In genomic region chrX:20221902-20222301, GRCh38 we compare ENCODE assay signal across 16 cellular contexts. TPM values are rescaled to one million over a fixed set of nuclear protein-coding genes. Genes with fewer than 3 reads are reported as not detected.
A peak's percentile ranks its signal among the peaks of the same experiment; 100 is the strongest.
DNase-seq lines count a peak whose midpoint lies in the region; ATAC-seq, FAIRE-seq and TF ChIP-seq lines count a peak whose summit lies in the region.
"Had no signal": no experiment of that assay in that cellular context is flagged by ENCODE, and none has a peak within 500 bp of the region (broad histone marks: within the 10 kb centered on the region; RNA-seq: fewer than 3 reads in every experiment).

No MANE protein-coding gene starts in this region.

- no peak for TF ChIP-seq RAD21 in A549 (conservative IDR thresholded peaks at IDR 0.05 in 1 of 2, IDR thresholded peaks at IDR 0.05 in 1 of 2)

- H3K27ac ChIP-seq in A549 = peak overlapping the region; percentile 69 to 82
- H3K27ac ChIP-seq in VCaP = peak overlapping the region; percentile 2; the same call in 1 of the 2 replicates
- H3K27ac ChIP-seq in left lung = no peak overlapping the region
- H3K27ac ChIP-seq in naive thymus-derived CD4-positive, alpha-beta T cell (ENCODE audit: low read depth, low read length) = no peak overlapping the region
- no peak overlapping the region for H3K27ac ChIP-seq in testis

- H3K4me2 ChIP-seq in A549 = peak overlapping the region; percentile 91

- H3K27ac Mint-ChIP-seq in naive thymus-derived CD4-positive, alpha-beta T cell = no peak overlapping the region
- H3K27ac Mint-ChIP-seq in type B pancreatic cell = no peak overlapping the region
- H3K27ac Mint-ChIP-seq: activated naive CD4-positive, alpha-beta T cell treated with anti-CD3 and anti-CD28 coated beads for 36 hours; progenitor cell of endocrine pancreas had no signal

- H3K27me3 ChIP-seq in left lung (peaks cover 0 to 6% of the 10 kb centered on the region in 2 donors), testis (no peaks in the 10 kb centered on the region)
- no peaks in the 10 kb centered on the region for H3K27me3 ChIP-seq in naive thymus-derived CD4-positive, alpha-beta T cell (ENCODE audit: control insufficient read depth in 2 of 2, insufficient read depth in 2 of 2, low read length in 2 of 2)
- H3K27me3 ChIP-seq: BE2C had no signal

- H3K4me3 ChIP-seq in A549 (no peak overlapping the region), left lung (no peak overlapping the region), testis (no peak overlapping the region)
- no peak overlapping the region for H3K4me3 ChIP-seq in naive thymus-derived CD4-positive, alpha-beta T cell (ENCODE audit: low read length)

- in situ Hi-C loops in Caki2 (cut with HindIII; ENCODE audit: low pct_unique_long_range_greater_than_20kb, low sequenced_read_pairs) = no loop called here

- CTCF ChIA-PET in A549 (lab: Yijun Ruan, JAX) = interaction anchor here (1.4 kb wide), 1 partner anchor 11 kb away, joined by 3 read pairs; no protein-coding TSS in a partner anchor
- CTCF ChIA-PET in naive thymus-derived CD4-positive, alpha-beta T cell (lab: Charles Lee) = no interaction called here

- 0% methylated on average over 3 of the region's 3 CpGs for WGBS in A549 (ENCODE audit: missing lambda C conversion rate)
- 72 to 87% methylated on average over 3 of the region's 3 CpGs for WGBS in testis, 2 donors

- peak; percentile 18 to 34; a peak in 1 of 5 replicates for TF ChIP-seq EP300 in A549 (IDR thresholded peaks at IDR 0.05)

- no peaks in the 10 kb centered on the region for H3K9me3 ChIP-seq in A549
- no peaks in the 10 kb centered on the region for H3K9me3 ChIP-seq in left lung
- H3K9me3 ChIP-seq in naive thymus-derived CD4-positive, alpha-beta T cell (ENCODE audit: control insufficient read depth in 2 of 3, low read length in 3 of 3) = no peaks in the 10 kb centered on the region
- no peaks in the 10 kb centered on the region for H3K9me3 ChIP-seq in testis
- H3K9me3 ChIP-seq: BE2C had no signal

- intact Hi-C loops in left lung (cut with DNase I) (no loop called here), testis (cut with DNase I; ENCODE audit: low total_unique reads) (no loop called here)
- intact Hi-C loops in naive thymus-derived CD4-positive, alpha-beta T cell (cut with micrococcal nuclease) = no loop called here

- POLR2A ChIA-PET in A549 (lab: Yijun Ruan, JAX) = no interaction called here
- POLR2A ChIA-PET in naive thymus-derived CD4-positive, alpha-beta T cell (lab: Charles Lee) = interaction anchor here (0.6 kb wide), 1 partner anchor 98 kb away, joined by 5 read pairs; no protein-coding TSS in a partner anchor

- DNase-seq in A549 (ENCODE audit: low read depth in 1 of 2, low spot score in 1 of 2) (peak; percentile 6 to 86), Caki2 (ENCODE audit: low read depth) (peak; percentile 41), left lung (no peak), type B pancreatic cell (ENCODE audit: extremely low spot score, unreplicated experiment) (no peak), testis (no peak)
- DNase-seq in naive thymus-derived CD4-positive, alpha-beta T cell = no peak
- DNase-seq: activated CD4-positive, CD25-positive, alpha-beta regulatory T cell treated with anti-CD3 and anti-CD28 coated beads, Interleukin-2, amount 50 U/mL, for 72 hours; activated CD8-positive, alpha-beta memory T cell treated with anti-CD3 and anti-CD28 coated beads, Interleukin-2, amount 50 U/mL, for 48 hours; activated naive CD4-positive, alpha-beta T cell treated with anti-CD3 and anti-CD28 coated beads for 36 hours; BE2C; DMS79; naive thymus-derived CD8-positive, alpha-beta T cell; T-cell had no signal

- TF ChIP-seq POLR2A in A549 (IDR thresholded peaks at IDR 0.05; ENCODE audit: low read length) = no peak
- TF ChIP-seq POLR2A in testis (IDR thresholded peaks at IDR 0.05) = no peak

- FAIRE-seq in A549 (lab: Jason Lieb, UNC) = no peak

- peaks cover 0 to under 1% (median 0%) of the 10 kb centered on the region in 11 donors for H3K9me3 Mint-ChIP-seq in naive thymus-derived CD4-positive, alpha-beta T cell
- no peaks in the 10 kb centered on the region for H3K9me3 Mint-ChIP-seq in type B pancreatic cell
- H3K9me3 Mint-ChIP-seq: activated naive CD4-positive, alpha-beta T cell treated with anti-CD3 and anti-CD28 coated beads for 36 hours; naive thymus-derived CD8-positive, alpha-beta T cell; T-cell had no signal

- H3K36me3 ChIP-seq in left lung = no peaks in the 10 kb centered on the region
- H3K36me3 ChIP-seq in naive thymus-derived CD4-positive, alpha-beta T cell (ENCODE audit: control insufficient read depth in 2 of 3, insufficient read depth in 3 of 3, low read length in 3 of 3) = no peaks in the 10 kb centered on the region
- H3K36me3 ChIP-seq in testis (ENCODE audit: low read depth, missing control alignments) = no peaks in the 10 kb centered on the region
- H3K36me3 ChIP-seq: BE2C had no signal

- peak overlapping the region in 1 of 10 donors; percentile 11 for H3K4me3 Mint-ChIP-seq in naive thymus-derived CD4-positive, alpha-beta T cell
- no peak overlapping the region for H3K4me3 Mint-ChIP-seq in type B pancreatic cell
- H3K4me3 Mint-ChIP-seq: activated naive CD4-positive, alpha-beta T cell treated with anti-CD3 and anti-CD28 coated beads for 36 hours; naive thymus-derived CD8-positive, alpha-beta T cell; T-cell had no signal

- H3K36me3 Mint-ChIP-seq in naive thymus-derived CD4-positive, alpha-beta T cell = peaks cover 0 to 14% (median 2%) of the 10 kb centered on the region in 5 donors
- H3K36me3 Mint-ChIP-seq in type B pancreatic cell = no peaks in the 10 kb centered on the region

- H3K4me1 ChIP-seq in A549 = peaks cover 94% of the 10 kb centered on the region
- H3K4me1 ChIP-seq in left lung = no peaks in the 10 kb centered on the region
- H3K4me1 ChIP-seq in naive thymus-derived CD4-positive, alpha-beta T cell (ENCODE audit: control insufficient read depth in 2 of 2, insufficient read depth in 2 of 2, low read length in 2 of 2) = peaks cover 8 to 9% of the 10 kb centered on the region in 2 donors
- H3K4me1 ChIP-seq in testis = no peaks in the 10 kb centered on the region
- H3K4me1 ChIP-seq: BE2C had no signal

- peaks cover 10 to 79% (median 59%) of the 10 kb centered on the region in 7 donors for H3K4me1 Mint-ChIP-seq in naive thymus-derived CD4-positive, alpha-beta T cell
- peaks cover 3% of the 10 kb centered on the region for H3K4me1 Mint-ChIP-seq in type B pancreatic cell (ENCODE audit: unreplicated experiment)

- TF ChIP-seq CTCF in A549 (IDR thresholded peaks at IDR 0.05) (no peak), VCaP (conservative IDR thresholded peaks at IDR 0.05) (no peak), left lung (IDR thresholded peaks at IDR 0.05) (no peak), type B pancreatic cell (conservative IDR thresholded peaks at IDR 0.05) (no peak), testis (IDR thresholded peaks at IDR 0.05) (no peak)

- no peaks in the 10 kb centered on the region for H3K27me3 Mint-ChIP-seq in naive thymus-derived CD4-positive, alpha-beta T cell
- H3K27me3 Mint-ChIP-seq in type B pancreatic cell = no peaks in the 10 kb centered on the region
- H3K27me3 Mint-ChIP-seq: naive thymus-derived CD8-positive, alpha-beta T cell; progenitor cell of endocrine pancreas had no signal

- ATAC-seq in A549 (peak; percentile 73 to 93), left lung (peak; percentile 42), HG03378 (IDR thresholded peaks at IDR 0.05; ENCODE audit: unreplicated experiment) (no peak)
- ATAC-seq in naive thymus-derived CD4-positive, alpha-beta T cell = no peak
- ATAC-seq: naive thymus-derived CD8-positive, alpha-beta T cell; T-cell had no signal

TF ChIP-seq in A549, 52 proteins besides CTCF, POLR2A, EP300 and RAD21:
- TF ChIP-seq MAFK (IDR thresholded peaks at IDR 0.05; ENCODE audit: partially characterized antibody) (peak; percentile 98), NFE2L2 (conservative IDR thresholded peaks at IDR 0.05; ENCODE audit: low read length) (peak; percentile 54), GATA3 (IDR thresholded peaks at IDR 0.05; ENCODE audit: borderline replicate concordance) (peak; percentile 77), CEBPB (IDR thresholded peaks at IDR 0.05) (peak in 1 of 2 experiments; percentile 42; a peak in 1 of 4 replicates), KDM5A (IDR thresholded peaks at IDR 0.05) (no peak), JUN (IDR thresholded peaks at IDR 0.05) (peak; percentile 39 to 53; a peak in 1 of 5 replicates), BHLHE40 (IDR thresholded peaks at IDR 0.05; ENCODE audit: low read depth, low read length) (no peak), EHF (CRISPR knock-in tag; IDR thresholded peaks at IDR 0.05) (no peak), CBX8 (IDR thresholded peaks at IDR 0.05) (no peak), MAX (IDR thresholded peaks at IDR 0.05) (peak; percentile 52), KDM1A (IDR thresholded peaks at IDR 0.05; ENCODE audit: low read depth) (no peak), POLR2AphosphoS2 (conservative IDR thresholded peaks at IDR 0.05; ENCODE audit: low read length) (no peak), FOSL2 (IDR thresholded peaks at IDR 0.05) (no peak), FOSL2 (CRISPR knock-in tag; IDR thresholded peaks at IDR 0.05) (peak; percentile 69), HOXB5 (CRISPR knock-in tag; IDR thresholded peaks at IDR 0.05) (no peak), TP53 (CRISPR knock-in tag; IDR thresholded peaks at IDR 0.05) (no peak), JUNB (IDR thresholded peaks at IDR 0.05) (no peak)

RNA-seq across cellular contexts. Expression of gene RPS6KA3, which starts 44.8 kb away (rescaled TPM):
- polyA plus RNA-seq in A549 (2011; rRNA removed) = 109 and 117 TPM in 2 replicates
- 20.6 and 22.4 TPM in 2 replicates for polyA plus RNA-seq in A549 (2012; cell fraction: cytosol; rRNA removed)
- 8.8 and 10.3 TPM in 2 replicates for polyA plus RNA-seq in A549 (2012; cell fraction: nucleus; rRNA removed)
- 39.5 to 41.1 TPM (median 40.5 TPM) in 3 replicates for polyA plus RNA-seq in A549 (2017; fragmentation: RNase III; extraction: RNeasy Plus Mini Kit Qiagen cat#74134 plus additional on column Dnase treatment)
- 88.5 and 90.8 TPM in 2 replicates for polyA minus RNA-seq in A549 (2011; rRNA and poly(A)+ RNA removed)
- 31.7 and 40.6 TPM in 2 replicates for total RNA-seq in Caki2 (2014; rRNA removed; shearing (Covaris generic); ENCODE audit: low replicate concordance)
- total RNA-seq in left lung = 10 to 100 TPM; 60.8 to 73.5 TPM
- 10 to 100 TPM; 59.9 to 77.9 (median 72.6) TPM for total RNA-seq in naive thymus-derived CD4-positive, alpha-beta T cell
- polyA plus RNA-seq in naive thymus-derived CD4-positive, alpha-beta T cell = 10 to 100 TPM; 25.2 to 28.6 TPM
- total RNA-seq in type B pancreatic cell (ENCODE audit: low replicate concordance) = 57.4 and 60.4 TPM in 2 replicates
- 10 to 100 TPM; 12.5 to 12.6 TPM for total RNA-seq in testis
- 8.5 TPM for polyA plus RNA-seq in testis (ENCODE audit: insufficient read depth, low read depth, low replicate concordance)

Comparison
In these comparisons a context has a peak if more than half of its experiments do, and no peak if none do; other contexts are left out.
1. ATAC-seq: peak in A549 (2 of 2) and left lung (single experiment); none in HG03378 (single experiment) and naive thymus-derived CD4-positive, alpha-beta T cell (single experiment).
2. DNase-seq: peak in A549 (2 of 2) and Caki2 (single experiment); none in left lung (0 of 2), naive thymus-derived CD4-positive, alpha-beta T cell (0 of 9), type B pancreatic cell (single experiment) and testis (single experiment).
3. H3K27ac ChIP-seq: peak in A549 (2 of 2) and VCaP (single experiment); none in left lung (0 of 2), naive thymus-derived CD4-positive, alpha-beta T cell (single experiment) and testis (0 of 2).